19 cellular contexts compared by ENCODE assay signal in the genomic region with DNA sequence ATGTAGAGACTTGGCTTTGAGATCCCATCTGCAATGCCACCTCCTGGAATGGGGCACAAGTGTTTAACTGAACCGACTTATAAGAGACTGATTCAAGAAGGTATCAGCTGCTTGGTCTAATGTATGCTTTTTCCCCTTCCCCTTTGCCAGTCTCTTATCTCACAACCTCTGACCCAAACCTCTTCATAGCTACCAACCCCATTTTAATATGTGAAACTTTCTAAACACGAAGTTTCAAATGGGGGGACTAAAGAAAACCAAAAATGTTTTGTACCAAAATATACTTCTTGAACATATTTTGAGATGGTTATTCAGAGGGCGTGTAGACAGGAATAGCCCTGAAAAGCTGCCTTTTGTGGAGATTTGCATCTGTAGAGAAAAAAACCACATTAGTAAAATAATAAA.
DNase-seq lines count a peak whose midpoint lies in the region; ATAC-seq and TF ChIP-seq lines count a peak whose summit lies in the region.
"Had no signal": no experiment of that assay in that cellular context is flagged by ENCODE, and none has a peak within 500 bp of the region (broad histone marks: within the 10 kb centered on the region; RNA-seq: fewer than 3 reads in every experiment).

No MANE protein-coding gene starts in this region.

- H3K9me3 Mint-ChIP-seq in Calu3 (ENCODE audit: low read depth, unreplicated experiment): no peaks in the 10 kb centered on the region

- H3K9me3 ChIP-seq in tibial nerve: peaks cover 0 to 7% (median 0%) of the 10 kb centered on the region in 4 donors
- H3K9me3 ChIP-seq: gastrocnemius medialis, suprapubic skin had no signal

- CTCF ChIA-PET in Calu3 (lab: Charles Lee): interaction anchor here (0.7 kb wide), 1 partner anchor 1818 kb away, joined by 3 read pairs; no protein-coding TSS in a partner anchor

- intact Hi-C loops in Calu3 (cut with micrococcal nuclease; ENCODE audit: unreplicated experiment): loop anchor here (5.0 kb wide), 1 partner anchor 99 kb away; no protein-coding TSS in a partner anchor

- H3K27me3 ChIP-seq in tibial nerve: no peaks in the 10 kb centered on the region
- H3K27me3 ChIP-seq: gastrocnemius medialis, suprapubic skin had no signal

- ATAC-seq in GM18498 (IDR thresholded peaks at IDR 0.05; ENCODE audit: unreplicated experiment) (peak; percentile 79), GM19395 (IDR thresholded peaks at IDR 0.05; ENCODE audit: unreplicated experiment) (peak; percentile 75), HG02588 (IDR thresholded peaks at IDR 0.05; ENCODE audit: unreplicated experiment) (peak; percentile 59), HG03432 (IDR thresholded peaks at IDR 0.05; ENCODE audit: unreplicated experiment) (peak; percentile 76), HG02759 (IDR thresholded peaks at IDR 0.05; ENCODE audit: unreplicated experiment) (no peak)
- ATAC-seq: esophagus mucosa, gastrocnemius medialis had no signal

- no peak for TF ChIP-seq POLR2A in tibial nerve (IDR thresholded peaks at IDR 0.05)

- H3K27me3 Mint-ChIP-seq in Calu3 (ENCODE audit: unreplicated experiment): no peaks in the 10 kb centered on the region

- H3K27ac ChIP-seq in tibial nerve: no peak overlapping the region
- H3K27ac ChIP-seq: gastrocnemius medialis, suprapubic skin had no signal

- TF ChIP-seq CTCF in Calu3 (IDR thresholded peaks at IDR 0.05; ENCODE audit: unreplicated experiment) (no peak), tibial nerve (IDR thresholded peaks at IDR 0.05) (no peak)

- H3K36me3 ChIP-seq in tibial nerve: no peaks in the 10 kb centered on the region
- H3K36me3 ChIP-seq: gastrocnemius medialis, suprapubic skin had no signal

- H3K4me1 ChIP-seq in tibial nerve: no peaks in the 10 kb centered on the region
- H3K4me1 ChIP-seq: gastrocnemius medialis, suprapubic skin had no signal

- no peaks in the 10 kb centered on the region for H3K36me3 Mint-ChIP-seq in Calu3 (ENCODE audit: insufficient read depth, unreplicated experiment)

- no peak for DNase-seq in Calu3
- no peak for DNase-seq in NCI-H187 (lab: John Stamatoyannopoulos, UW)
- DNase-seq in tibial nerve (ENCODE audit: low spot score in 2 of 2): no peak
- DNase-seq: ACHN, caudate nucleus, gastrocnemius medialis, H7, kidney, NCI-H1417 treated with DMSO at 0.1 percent for 48 hours, NCI-H774, occipital lobe, retina had no signal

- no peak overlapping the region for H3K4me3 ChIP-seq in tibial nerve
- H3K4me3 ChIP-seq: gastrocnemius medialis, suprapubic skin had no signal

- no peak overlapping the region for H3K4me3 Mint-ChIP-seq in Calu3 (ENCODE audit: low read depth, unreplicated experiment)

- no peak for TF ChIP-seq EP300 in tibial nerve (IDR thresholded peaks at IDR 0.05)

- no TSS peak for BruUV-seq in Calu3 (replicated peaks; lab: Mats Ljungman, UMichigan)

- no peak overlapping the region for H3K27ac Mint-ChIP-seq in Calu3 (ENCODE audit: unreplicated experiment)

- H3K4me1 Mint-ChIP-seq in Calu3 (ENCODE audit: low read depth, unreplicated experiment): no peaks in the 10 kb centered on the region

- 85 to 90% methylated on average over 3 of the region's 3 CpGs for WGBS in tibial nerve, 2 donors
